Comparison of ENCODE assay signal across 1 cellular context in the genomic region with DNA sequence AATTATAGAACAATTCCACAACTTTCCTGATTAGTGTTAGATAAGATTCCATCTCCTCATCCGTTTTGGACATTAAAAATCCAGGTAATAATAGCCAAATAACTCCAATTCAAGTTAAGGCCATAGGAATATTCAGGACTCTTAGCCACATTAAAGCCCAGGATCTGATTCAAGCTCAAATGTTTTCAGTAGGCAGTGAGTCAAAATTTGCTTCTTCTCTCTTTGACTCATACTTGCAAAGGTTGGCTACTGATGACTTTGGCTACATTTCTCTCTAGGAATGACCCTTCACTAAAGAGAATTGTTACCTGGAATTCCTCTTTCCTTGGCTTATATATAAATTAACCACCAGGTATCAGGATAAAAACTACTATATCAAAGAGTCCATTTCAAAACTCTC.
TF ChIP-seq lines count a peak whose summit lies in the region.

No MANE protein-coding gene starts in this region.

TF ChIP-seq in endothelial cell of umbilical vein, 7 proteins besides CTCF, POLR2A, EP300 and RAD21:
- peak; percentile 32 for TF ChIP-seq FOS (IDR thresholded peaks at IDR 0.05; ENCODE audit: borderline replicate concordance, insufficient read depth, low read length)
- TF ChIP-seq, protein P1, sequence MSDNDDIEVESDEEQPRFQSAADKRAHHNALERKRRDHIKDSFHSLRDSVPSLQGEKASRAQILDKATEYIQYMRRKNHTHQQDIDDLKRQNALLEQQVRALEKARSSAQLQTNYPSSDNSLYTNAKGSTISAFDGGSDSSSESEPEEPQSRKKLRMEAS (IDR thresholded peaks at IDR 0.05; ENCODE audit: insufficient read depth, insufficient read length), result no peak
TF ChIP-seq in endothelial cell of umbilical vein: peak in this region for 1.
